7 cellular contexts compared by ENCODE assay signal in genomic region chr1:109617291-109617801, GRCh38. TPM values are rescaled to one million over a fixed set of nuclear protein-coding genes. Genes with fewer than 3 reads are reported as not detected.
A peak's percentile ranks its signal among the peaks of the same experiment; 100 is the strongest.
DNase-seq lines count a peak whose midpoint lies in the region; ATAC-seq, FAIRE-seq and TF ChIP-seq lines count a peak whose summit lies in the region.

No MANE protein-coding gene starts in this region.

- DNase-seq in GM13976 (ENCODE audit: low spot score) (peak; percentile 16), PC-3 (peak; percentile 48), esophagus squamous epithelium (lab: John Stamatoyannopoulos, UW) (no peak), pancreas (no peak), NCI-H2171 (lab: John Stamatoyannopoulos, UW) (no peak), NCI-H2081 (lab: John Stamatoyannopoulos, UW) (no peak)

- CTCF ChIA-PET in PC-3 (lab: Charles Lee) = interaction anchor here (0.8 kb wide), 1 partner anchor 71 kb away, joined by 4 read pairs; no protein-coding TSS in a partner anchor

- H3K36me3 ChIP-seq in PC-3 (ENCODE audit: low read depth, low read length) (no peaks in the 10 kb centered on the region), esophagus squamous epithelium (no peaks in the 10 kb centered on the region), skeletal muscle satellite cell (ENCODE audit: insufficient read depth, low read length) (no peaks in the 10 kb centered on the region), pancreas (no peaks in the 10 kb centered on the region)

- H4K20me1 ChIP-seq in PC-3 (ENCODE audit: low read length) = peaks cover 9% of the 10 kb centered on the region

- H3K9me2 ChIP-seq in PC-3 (replicated peaks; ENCODE audit: low read length) = no peaks in the 10 kb centered on the region

- no peak for TF ChIP-seq POLR2A in esophagus squamous epithelium (IDR thresholded peaks at IDR 0.05)

- POLR2A ChIA-PET in PC-3 (lab: Charles Lee; ENCODE audit: unreplicated experiment) = no interaction called here

- H3K27ac ChIP-seq in PC-3 (ENCODE audit: low read length) (no peak overlapping the region), esophagus squamous epithelium (peak overlapping the region in 3 of 4 donors; percentile 7 to 71 (median 50)), pancreas (peak overlapping the region in 2 of 4 donors; percentile 24 to 62)

- H3K4me2 ChIP-seq in PC-3 (ENCODE audit: low read length) (no peak overlapping the region), skeletal muscle satellite cell (ENCODE audit: low read length) (peak overlapping the region; percentile 13)

- H3K4me1 ChIP-seq in PC-3 (ENCODE audit: insufficient read depth, low read length) = peaks cover 24% of the 10 kb centered on the region
- H3K4me1 ChIP-seq in esophagus squamous epithelium = peaks cover 12 to 53% (median 24%) of the 10 kb centered on the region in 3 donors
- H3K4me1 ChIP-seq in skeletal muscle satellite cell (ENCODE audit: control insufficient read depth, insufficient read depth, low read length) = peaks cover 33% of the 10 kb centered on the region
- H3K4me1 ChIP-seq in pancreas = peaks cover 3 to 15% (median 14%) of the 10 kb centered on the region in 3 donors

- H3F3A ChIP-seq in PC-3 (ENCODE audit: low read length, unreplicated experiment) = no peaks in the 10 kb centered on the region

- no TSS peak for BruUV-seq in PC-3 (replicated peaks; lab: Mats Ljungman, UMichigan)

- H3K79me2 ChIP-seq in PC-3 (ENCODE audit: low read length) = peaks cover 27% of the 10 kb centered on the region

- H3K9me3 ChIP-seq in PC-3 (ENCODE audit: low read length) = no peaks in the 10 kb centered on the region
- H3K9me3 ChIP-seq in esophagus squamous epithelium = no peaks in the 10 kb centered on the region
- H3K9me3 ChIP-seq in skeletal muscle satellite cell (replicated peaks; ENCODE audit: low read length) = no peaks in the 10 kb centered on the region
- H3K9me3 ChIP-seq in pancreas = no peaks in the 10 kb centered on the region

- H3K4me3 ChIP-seq in PC-3 (ENCODE audit: low read length) (no peak overlapping the region), esophagus squamous epithelium (no peak overlapping the region), skeletal muscle satellite cell (ENCODE audit: low read length) (no peak overlapping the region), pancreas (no peak overlapping the region)

- H2AFZ ChIP-seq in PC-3 (ENCODE audit: low read length) = no peak overlapping the region

- WGBS in esophagus squamous epithelium, 2 donors = 24 to 31% methylated on average over 3 of the region's 3 CpGs
- WGBS in pancreas, 2 donors = 67 to 71% methylated on average over 3 of the region's 3 CpGs

- TF ChIP-seq CTCF in GM13976 (IDR thresholded peaks at IDR 0.05; ENCODE audit: borderline replicate concordance, control extremely low read depth, extremely low read depth, insufficient read depth, missing control alignments) (no peak), PC-3 (conservative IDR thresholded peaks at IDR 0.05; ENCODE audit: low read depth, low read length) (0 out of 2 replicates have a peak, but pooled peaks have one; percentile 13), esophagus squamous epithelium (IDR thresholded peaks at IDR 0.05) (no peak), pancreas (IDR thresholded peaks at IDR 0.05) (no peak)

- ATAC-seq in PC-3 = no peak
- no peak for ATAC-seq in pancreas

- in situ Hi-C loops in GM13976 (cut with MboI; ENCODE audit: low sequenced_read_pairs, unreplicated experiment) = no loop called here

- no peak for FAIRE-seq in pancreas (lab: Jason Lieb, UNC)

- H3K9ac ChIP-seq in PC-3 (ENCODE audit: low read length) (no peak overlapping the region), skeletal muscle satellite cell (ENCODE audit: low read depth, low read length) (peak overlapping the region; percentile 63)

- intact Hi-C loops in PC-3 (cut with micrococcal nuclease) = no loop called here
- intact Hi-C loops in esophagus squamous epithelium (cut with DNase I) = no loop called here
- intact Hi-C loops in pancreas (cut with DNase I) = no loop called here

- no peaks in the 10 kb centered on the region for H3K27me3 ChIP-seq in PC-3 (ENCODE audit: low read length)
- H3K27me3 ChIP-seq in esophagus squamous epithelium = no peaks in the 10 kb centered on the region
- no peaks in the 10 kb centered on the region for H3K27me3 ChIP-seq in skeletal muscle satellite cell (ENCODE audit: control insufficient read depth, insufficient read depth, low read length)
- no peaks in the 10 kb centered on the region for H3K27me3 ChIP-seq in pancreas

RNA-seq across cellular contexts. Expression of gene GNAT2, which starts 2.1 kb away (rescaled TPM):
- 0.29 and 0.69 TPM in 2 replicates for total RNA-seq in PC-3 (2014; rRNA removed)
- total RNA-seq in esophagus squamous epithelium = not detected
- total RNA-seq in skeletal muscle satellite cell (2012; rRNA removed) = 0.22 TPM in 1 of 2 replicates, not detected in the other
- total RNA-seq in pancreas = under 1 TPM in 1 of 6 donors, not detected in 5; 0.60 TPM
- under 1 TPM in 1 of 2 donors, not detected in 1; 0.82 TPM for polyA plus RNA-seq in pancreas

RNA-seq across cellular contexts. Expression of gene AMPD2, which starts 2.3 kb away (rescaled TPM):
- 75.3 and 128 TPM in 2 replicates for total RNA-seq in PC-3 (2014; rRNA removed)
- 10 to 100 TPM; 18.5 to 51.5 (median 24.4) TPM for total RNA-seq in esophagus squamous epithelium
- total RNA-seq in skeletal muscle satellite cell (2012; rRNA removed) = 55.3 and 63.6 TPM in 2 replicates
- total RNA-seq in pancreas = 10 to 100 TPM; 17.6 to 48.5 (median 26.1) TPM
- polyA plus RNA-seq in pancreas = 10 to 100 TPM; 40.3 to 57.3 TPM

RNA-seq across cellular contexts. Expression of gene GSTM4, which starts 38.6 kb away (rescaled TPM):
- total RNA-seq in PC-3 (2014; rRNA removed) (24.0 and 25.9 TPM in 2 replicates), esophagus squamous epithelium (10 to 100 TPM; 13.5 to 53.5 (median 29.4) TPM), pancreas (10 to 100 TPM; 13.4 to 36.6 (median 16.5) TPM)
- 4.8 and 6.6 TPM in 2 replicates for total RNA-seq in skeletal muscle satellite cell (2012; rRNA removed)
- polyA plus RNA-seq in pancreas = 10 to 100 TPM; 24.4 to 32.8 TPM

RNA-seq across cellular contexts. Expression of gene GSTM2, which starts 50.5 kb away (rescaled TPM):
- total RNA-seq in PC-3 (2014; rRNA removed) = 29.0 and 38.6 TPM in 2 replicates
- total RNA-seq in esophagus squamous epithelium = 10 to 100 TPM; 17.8 to 87.9 (median 46.2) TPM
- total RNA-seq in skeletal muscle satellite cell (2012; rRNA removed) = 7.4 and 8.4 TPM in 2 replicates
- total RNA-seq in pancreas = 10 to 100 TPM; 10.4 to 47.5 (median 27.6) TPM
- polyA plus RNA-seq in pancreas = 100 to 1,000 TPM; 139 to 193 TPM

Comparison
In these comparisons a context has a peak if more than half of its experiments do, and no peak if none do; other contexts are left out.
1. DNase-seq: peak in GM13976 (single experiment) and PC-3 (single experiment); none in esophagus squamous epithelium (single experiment), pancreas (0 of 6), NCI-H2171 (single experiment) and NCI-H2081 (0 of 2).